ENCODE assay signal across 8 cellular contexts in genomic region chr14:44960646-44961045, GRCh38. TPM values are rescaled to one million over a fixed set of nuclear protein-coding genes. Genes with fewer than 3 reads are reported as not detected.
DNase-seq lines count a peak whose midpoint lies in the region; ATAC-seq and TF ChIP-seq lines count a peak whose summit lies in the region.

No MANE protein-coding gene starts in this region.

- no peak for ATAC-seq in SK-N-SH treated with all-trans-retinoic acid at 6 μM for 48 hours
- no peak for ATAC-seq in activated B cell treated with CpG ODN at 0.5 μM for 24 hours (ENCODE audit: low read depth)
- ATAC-seq in stimulated activated memory B cell treated with anti-CD40 and anti-IgM and Interleukin-4, amounts not matched to agents 10 μg/mL and 1 μg/mL and 100 μg/mL, for 72 hours: no peak

- peaks cover 12% of the 10 kb centered on the region for H3K9me3 Mint-ChIP-seq in activated B cell treated with CpG ODN at 0.5 μM for 24 hours
- no peaks in the 10 kb centered on the region for H3K9me3 Mint-ChIP-seq in stimulated activated memory B cell treated with anti-CD40 and anti-IgM and Interleukin-4, amounts not matched to agents 10 μg/mL and 1 μg/mL and 100 μg/mL, for 72 hours

- peaks cover 53% of the 10 kb centered on the region for H3K4me1 Mint-ChIP-seq in activated B cell treated with CpG ODN at 0.5 μM for 24 hours
- peaks cover 40% of the 10 kb centered on the region for H3K4me1 Mint-ChIP-seq in stimulated activated memory B cell treated with anti-CD40 and anti-IgM and Interleukin-4, amounts not matched to agents 10 μg/mL and 1 μg/mL and 100 μg/mL, for 72 hours

- peaks cover 37% of the 10 kb centered on the region for H4K20me1 ChIP-seq in SK-N-SH (ENCODE audit: insufficient read depth)

- TF ChIP-seq EP300 in SK-N-SH (IDR thresholded peaks at IDR 0.05; ENCODE audit: borderline replicate concordance in 1 of 2, low read depth in 1 of 2, low read length in 1 of 2): no peak

- H3K79me2 ChIP-seq in SK-N-SH (ENCODE audit: insufficient read depth): peaks cover 86% of the 10 kb centered on the region

- peak overlapping the region; percentile 78; the same call in 1 of the 2 replicates for H3K9ac ChIP-seq in SK-N-SH

- H3K36me3 ChIP-seq in SK-N-SH (replicated peaks in 1 of 2; ENCODE audit: control insufficient read depth in 1 of 2, insufficient read depth in 2 of 2, low read length in 1 of 2): no peaks in the 10 kb centered on the region

- no peak for TF ChIP-seq RAD21 in SK-N-SH (IDR thresholded peaks at IDR 0.05; ENCODE audit: low read length)

- intact Hi-C loops in activated B cell treated with CpG ODN at 0.5 μM for 24 hours (cut with micrococcal nuclease): loop anchor here (1.0 to 5.0 kb wide), 3 partner anchors 10 to 307 kb away; a partner anchor contains a TSS

- H3K36me3 Mint-ChIP-seq in activated B cell treated with CpG ODN at 0.5 μM for 24 hours (ENCODE audit: low read depth): peaks cover 16% of the 10 kb centered on the region
- peaks cover 15% of the 10 kb centered on the region for H3K36me3 Mint-ChIP-seq in stimulated activated memory B cell treated with anti-CD40 and anti-IgM and Interleukin-4, amounts not matched to agents 10 μg/mL and 1 μg/mL and 100 μg/mL, for 72 hours

- peak overlapping the region; percentile 21 for H3K27ac Mint-ChIP-seq in activated B cell treated with CpG ODN at 0.5 μM for 24 hours
- H3K27ac Mint-ChIP-seq in stimulated activated memory B cell treated with anti-CD40 and anti-IgM and Interleukin-4, amounts not matched to agents 10 μg/mL and 1 μg/mL and 100 μg/mL, for 72 hours: no peak overlapping the region

- DNase-seq in SK-N-SH (no peak), activated B cell treated with CpG ODN at 0.5 μM for 24 hours (no peak), amygdala (lab: John Stamatoyannopoulos, UW) (no peak), cerebellum (ENCODE audit: low spot score) (no peak), DMS153 treated with DMSO at 0.1 percent for 48 hours (lab: John Stamatoyannopoulos, UW; ENCODE audit: unreplicated experiment) (no peak)

- H3K9me2 ChIP-seq in SK-N-SH: no peaks in the 10 kb centered on the region

- H3K4me3 ChIP-seq in SK-N-SH (ENCODE audit: low read depth in 2 of 2, low read length in 1 of 2) (peak overlapping the region; percentile 73 to 84), iPS-18c (ENCODE audit: insufficient read depth, low read depth, low read length) (peak overlapping the region; percentile 77)

- CTCF ChIA-PET in SK-N-SH (lab: Yijun Ruan, JAX) (no interaction called here), activated B cell treated with CpG ODN at 0.5 μM for 24 hours (lab: Charles Lee) (no interaction called here)

- TF ChIP-seq CTCF in SK-N-SH (IDR thresholded peaks at IDR 0.05): no peak
- TF ChIP-seq CTCF in activated B cell treated with CpG ODN at 0.5 μM for 24 hours (IDR thresholded peaks at IDR 0.05): no peak

- no peak overlapping the region for H3K4me3 Mint-ChIP-seq in activated B cell treated with CpG ODN at 0.5 μM for 24 hours
- peak overlapping the region; percentile 58 for H3K4me3 Mint-ChIP-seq in stimulated activated memory B cell treated with anti-CD40 and anti-IgM and Interleukin-4, amounts not matched to agents 10 μg/mL and 1 μg/mL and 100 μg/mL, for 72 hours

- POLR2A ChIA-PET in SK-N-SH (lab: Yijun Ruan, JAX): no interaction called here
- POLR2A ChIA-PET in activated B cell treated with CpG ODN at 0.5 μM for 24 hours (lab: Charles Lee): interaction anchor here (0.6 to 4.2 kb wide), 8 partner anchors 11 to 293 kb away, joined by 3 to 64 read pairs (median 4); partner anchors contain the start of genes FANCM, FKBP3, MIS18BP1 and PRPF39

- no peaks in the 10 kb centered on the region; a peak in 2 of 4 replicates for H3K4me1 ChIP-seq in SK-N-SH (ENCODE audit: control insufficient read depth in 1 of 2, insufficient read depth in 2 of 2, low read depth in 1 of 2, low read length in 1 of 2)

- no peaks in the 10 kb centered on the region for H3K27me3 Mint-ChIP-seq in activated B cell treated with CpG ODN at 0.5 μM for 24 hours
- no peaks in the 10 kb centered on the region for H3K27me3 Mint-ChIP-seq in stimulated activated memory B cell treated with anti-CD40 and anti-IgM and Interleukin-4, amounts not matched to agents 10 μg/mL and 1 μg/mL and 100 μg/mL, for 72 hours

- H3K9me3 ChIP-seq in SK-N-SH: no peaks in the 10 kb centered on the region
- no peaks in the 10 kb centered on the region for H3K9me3 ChIP-seq in iPS-18c (ENCODE audit: control insufficient read depth, insufficient read depth, low read length)

- 2% methylated on average over 3 of the region's 3 CpGs for WGBS in SK-N-SH (ENCODE audit: low lambda C conversion rate)

- H3F3A ChIP-seq in SK-N-SH (replicated peaks; ENCODE audit: insufficient read depth): peaks cover 10% of the 10 kb centered on the region

- H3K4me2 ChIP-seq in SK-N-SH: peak overlapping the region; percentile 73

- H3K27ac ChIP-seq in SK-N-SH (ENCODE audit: low read depth in 2 of 2, low read length in 1 of 2): peak overlapping the region; percentile 86 to 90

- H2AFZ ChIP-seq in SK-N-SH (ENCODE audit: low read depth): peak overlapping the region; percentile 65; the same call in 1 of the 2 replicates

- no peaks in the 10 kb centered on the region for H3K27me3 ChIP-seq in SK-N-SH (ENCODE audit: insufficient read depth)

TF ChIP-seq in SK-N-SH, 30 proteins besides CTCF, POLR2A, EP300 and RAD21 (continues in another document):
- TF ChIP-seq USF2 (IDR thresholded peaks at IDR 0.05; ENCODE audit: borderline replicate concordance, low read depth, low read length): no peak
- no peak for TF ChIP-seq ZBTB33 (IDR thresholded peaks at IDR 0.05; ENCODE audit: borderline replicate concordance, low read depth)
- TF ChIP-seq TAF1 (IDR thresholded peaks at IDR 0.05; ENCODE audit: borderline replicate concordance, low read depth, low read length): no peak
- TF ChIP-seq FOXJ3 (CRISPR knock-in tag; IDR thresholded peaks at IDR 0.05): no peak
- no peak for TF ChIP-seq GABPA (IDR thresholded peaks at IDR 0.05; ENCODE audit: low read depth)
- TF ChIP-seq RFX5 (IDR thresholded peaks at IDR 0.05; ENCODE audit: low read length): no peak

TF ChIP-seq in SK-N-SH treated with all-trans-retinoic acid at 6 μM for 48 hours, 23 proteins besides CTCF, POLR2A, EP300 and RAD21 (continues in another document):
- no peak for TF ChIP-seq TSHZ2 (CRISPR knock-in tag; IDR thresholded peaks at IDR 0.05)
- no peak for TF ChIP-seq TOX (CRISPR knock-in tag; IDR thresholded peaks at IDR 0.05; ENCODE audit: borderline replicate concordance)
- no peak for TF ChIP-seq ZFP3 (CRISPR knock-in tag; IDR thresholded peaks at IDR 0.05)
- TF ChIP-seq TCF4 (CRISPR knock-in tag; IDR thresholded peaks at IDR 0.05; ENCODE audit: borderline replicate concordance): no peak
- no peak for TF ChIP-seq RARB (CRISPR knock-in tag; IDR thresholded peaks at IDR 0.05)
- no peak for TF ChIP-seq OSR1 (CRISPR knock-in tag; IDR thresholded peaks at IDR 0.05)
- no peak for TF ChIP-seq POU6F1 (CRISPR knock-in tag; IDR thresholded peaks at IDR 0.05; ENCODE audit: borderline replicate concordance, low read depth)
- TF ChIP-seq ZNF70 (CRISPR knock-in tag; IDR thresholded peaks at IDR 0.05): no peak
- TF ChIP-seq ZFP30 (CRISPR knock-in tag; IDR thresholded peaks at IDR 0.05): no peak
- no peak for TF ChIP-seq ZC3H10 (CRISPR knock-in tag; IDR thresholded peaks at IDR 0.05)
- TF ChIP-seq ZNF565 (CRISPR knock-in tag; conservative IDR thresholded peaks at IDR 0.05; ENCODE audit: low read depth): no peak
- TF ChIP-seq CSDC2 (CRISPR knock-in tag; IDR thresholded peaks at IDR 0.05): no peak

RNA-seq across cellular contexts. Expression of gene KLHL28, which starts 1.1 kb away (rescaled TPM):
- 0.72 and 1.3 TPM in 2 replicates for polyA plus RNA-seq in SK-N-SH (2012; rRNA removed)
- polyA plus RNA-seq in SK-N-SH (2012; cell fraction: cytosol; rRNA removed): 1.6 TPM in 2 replicates
- polyA plus RNA-seq in SK-N-SH (2012; cell fraction: nucleus; rRNA removed): 2.0 and 2.3 TPM in 2 replicates
- total RNA-seq in activated B cell treated with CpG ODN at 0.5 μM for 24 hours: 18.1 and 25.3 TPM in 2 replicates
- 36.3 TPM for total RNA-seq in cerebellum

RNA-seq across cellular contexts. Expression of gene TOGARAM1, which starts 1.3 kb away (rescaled TPM):
- 2.1 and 4.1 TPM in 2 replicates for polyA plus RNA-seq in SK-N-SH (2012; rRNA removed)
- polyA plus RNA-seq in SK-N-SH (2012; cell fraction: cytosol; rRNA removed): 2.5 and 3.3 TPM in 2 replicates
- 3.1 and 4.7 TPM in 2 replicates for polyA plus RNA-seq in SK-N-SH (2012; cell fraction: nucleus; rRNA removed)
- total RNA-seq in activated B cell treated with CpG ODN at 0.5 μM for 24 hours (12.7 and 16.9 TPM in 2 replicates), cerebellum (53.8 TPM)
